In the genomic region with DNA sequence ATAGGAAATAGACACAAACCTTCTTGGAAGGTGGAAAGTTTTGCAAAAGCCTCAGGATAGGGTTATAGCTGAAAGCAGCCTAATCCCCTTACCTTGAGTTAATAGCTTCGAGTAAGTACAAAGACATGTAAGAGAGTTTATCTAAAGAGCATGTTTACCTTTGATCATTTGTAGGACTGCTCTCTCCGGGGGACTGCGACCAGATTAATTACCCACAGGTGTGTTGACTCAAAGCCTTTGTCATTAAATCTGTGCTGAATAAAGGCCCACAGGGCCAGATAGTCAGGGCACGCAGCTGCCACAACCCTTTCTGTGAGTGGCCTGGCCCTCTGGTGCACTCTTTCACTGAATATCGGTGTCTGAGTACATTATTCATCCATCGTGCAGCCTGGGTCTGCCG, we compare ENCODE assay signal across 1 cellular context.
TF ChIP-seq lines count a peak whose summit lies in the region.

No MANE protein-coding gene starts in this region.

TF ChIP-seq in GM23338, 12 proteins besides CTCF, POLR2A, EP300 and RAD21:
- TF ChIP-seq EZH2 (IDR thresholded peaks at IDR 0.05; ENCODE audit: low read depth, unreplicated experiment) (no peak), CREB1 (CRISPR knock-in tag; IDR thresholded peaks at IDR 0.05; ENCODE audit: low read depth) (no peak), ZNF462 (CRISPR knock-in tag; IDR thresholded peaks at IDR 0.05) (no peak), ZNF331 (CRISPR knock-in tag; IDR thresholded peaks at IDR 0.05; ENCODE audit: low read depth) (no peak), POLR2AphosphoS5 (IDR thresholded peaks at IDR 0.05; ENCODE audit: low read depth) (no peak), EZH2phosphoT487 (IDR thresholded peaks at IDR 0.05; ENCODE audit: unreplicated experiment) (no peak), STAT1 (IDR thresholded peaks at IDR 0.05; ENCODE audit: unreplicated experiment) (no peak), ZNF114 (CRISPR knock-in tag; IDR thresholded peaks at IDR 0.05) (no peak), ETS1 (IDR thresholded peaks at IDR 0.05) (no peak), JUNB (IDR thresholded peaks at IDR 0.05; ENCODE audit: unreplicated experiment) (no peak), REST (IDR thresholded peaks at IDR 0.05; ENCODE audit: unreplicated experiment) (no peak)
